Comparison of ENCODE assay signal across 1 cellular context in genomic region chr3:37544869-37545352, GRCh38.
TF ChIP-seq lines count a peak whose summit lies in the region.

No MANE protein-coding gene starts in this region.

TF ChIP-seq in WTC11, 78 proteins besides CTCF, POLR2A, EP300 and RAD21 (continued from another document):
- TF ChIP-seq FOXP4 (CRISPR knock-in tag; IDR thresholded peaks at IDR 0.05) (no peak), ZNF121 (CRISPR knock-in tag; IDR thresholded peaks at IDR 0.05) (no peak), MLX (CRISPR knock-in tag; IDR thresholded peaks at IDR 0.05) (no peak), GABPB1 (CRISPR knock-in tag; IDR thresholded peaks at IDR 0.05) (no peak), PREB (CRISPR knock-in tag; IDR thresholded peaks at IDR 0.05; ENCODE audit: borderline replicate concordance) (no peak), TEAD1 (CRISPR knock-in tag; IDR thresholded peaks at IDR 0.05) (no peak), CREB1 (CRISPR knock-in tag; IDR thresholded peaks at IDR 0.05) (no peak), ATF3 (CRISPR knock-in tag; conservative IDR thresholded peaks at IDR 0.05) (no peak)
- TF ChIP-seq, protein P1, sequence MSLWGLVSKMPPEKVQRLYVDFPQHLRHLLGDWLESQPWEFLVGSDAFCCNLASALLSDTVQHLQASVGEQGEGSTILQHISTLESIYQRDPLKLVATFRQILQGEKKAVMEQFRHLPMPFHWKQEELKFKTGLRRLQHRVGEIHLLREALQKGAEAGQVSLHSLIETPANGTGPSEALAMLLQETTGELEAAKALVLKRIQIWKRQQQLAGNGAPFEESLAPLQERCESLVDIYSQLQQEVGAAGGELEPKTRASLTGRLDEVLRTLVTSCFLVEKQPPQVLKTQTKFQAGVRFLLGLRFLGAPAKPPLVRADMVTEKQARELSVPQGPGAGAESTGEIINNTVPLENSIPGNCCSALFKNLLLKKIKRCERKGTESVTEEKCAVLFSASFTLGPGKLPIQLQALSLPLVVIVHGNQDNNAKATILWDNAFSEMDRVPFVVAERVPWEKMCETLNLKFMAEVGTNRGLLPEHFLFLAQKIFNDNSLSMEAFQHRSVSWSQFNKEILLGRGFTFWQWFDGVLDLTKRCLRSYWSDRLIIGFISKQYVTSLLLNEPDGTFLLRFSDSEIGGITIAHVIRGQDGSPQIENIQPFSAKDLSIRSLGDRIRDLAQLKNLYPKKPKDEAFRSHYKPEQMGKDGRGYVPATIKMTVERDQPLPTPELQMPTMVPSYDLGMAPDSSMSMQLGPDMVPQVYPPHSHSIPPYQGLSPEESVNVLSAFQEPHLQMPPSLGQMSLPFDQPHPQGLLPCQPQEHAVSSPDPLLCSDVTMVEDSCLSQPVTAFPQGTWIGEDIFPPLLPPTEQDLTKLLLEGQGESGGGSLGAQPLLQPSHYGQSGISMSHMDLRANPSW (CRISPR knock-in tag; conservative IDR thresholded peaks at IDR 0.05; ENCODE audit: low read depth): no peak
